In the genomic region with DNA sequence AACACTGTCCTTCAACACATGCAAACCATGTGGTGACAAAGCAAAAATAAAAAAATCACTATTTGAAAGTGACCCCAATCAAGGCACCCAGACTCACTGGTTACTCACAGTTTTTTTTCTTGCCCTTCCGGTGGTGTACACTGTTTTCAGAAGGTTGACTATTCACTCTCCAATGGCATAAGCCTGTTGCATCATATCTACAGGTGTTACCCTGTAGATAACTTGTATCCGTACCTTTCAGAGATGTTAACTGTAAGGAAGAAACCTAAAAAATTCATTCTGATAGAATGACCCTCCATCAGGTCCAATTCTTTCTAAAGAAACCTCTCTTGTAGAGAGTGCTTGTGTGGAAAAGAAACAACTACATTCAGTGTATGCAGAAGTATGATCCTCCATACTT, we compare ENCODE assay signal across 14 cellular contexts.
"Had no signal": no experiment of that assay in that cellular context is flagged by ENCODE, and none has a peak within 500 bp of the region (broad histone marks: within the 10 kb centered on the region; RNA-seq: fewer than 3 reads in every experiment).

No MANE protein-coding gene starts in this region.

- FAIRE-seq: urothelium cell line had no signal

- H3K4me1 ChIP-seq: body of pancreas, thyroid gland had no signal

- H3K27ac Mint-ChIP-seq: endodermal cell had no signal

- H3K9me3 ChIP-seq: body of pancreas, neutrophil, thyroid gland had no signal

- H3K9me3 Mint-ChIP-seq: endodermal cell had no signal

- H3K27me3 ChIP-seq: body of pancreas, neutrophil, thyroid gland had no signal

- H3K36me3 ChIP-seq: neutrophil, thyroid gland had no signal

- H3K4me3 Mint-ChIP-seq: activated T-helper 1 cell treated with anti-CD3 and anti-CD28 coated beads, Interleukin-12 subunit alpha, Interleukin-12 subunit beta, Interleukin-2, Interleukin-4 antibody, amounts not matched to agents 30 ng/mL and 10 ng/mL and 1 ng/mL, durations not matched to agents 14 hours and 24 hours and 36 hours; endodermal cell had no signal

- H3K27ac ChIP-seq: body of pancreas, neutrophil, thyroid gland had no signal

- H3K4me3 ChIP-seq: body of pancreas, thyroid gland had no signal

- ATAC-seq: body of pancreas had no signal

- DNase-seq: activated CD4-positive, alpha-beta T cell treated with anti-CD3 and anti-CD28 coated beads, Interleukin-2, amount 50 U/mL, for 4 hours; activated naive CD4-positive, alpha-beta T cell; body of pancreas; cerebellar nuclear complex; dermis blood vessel endothelial cell; endodermal cell; erythroblast; hypothalamus; retina; stimulated activated CD4-positive, alpha-beta T cell treated with anti-CD3 and anti-CD28 coated beads, Interleukin-4, amount 100 ng/mL, for 4 hours; thyroid gland had no signal
